ENCODE assay signal across 1 cellular context in the genomic region with DNA sequence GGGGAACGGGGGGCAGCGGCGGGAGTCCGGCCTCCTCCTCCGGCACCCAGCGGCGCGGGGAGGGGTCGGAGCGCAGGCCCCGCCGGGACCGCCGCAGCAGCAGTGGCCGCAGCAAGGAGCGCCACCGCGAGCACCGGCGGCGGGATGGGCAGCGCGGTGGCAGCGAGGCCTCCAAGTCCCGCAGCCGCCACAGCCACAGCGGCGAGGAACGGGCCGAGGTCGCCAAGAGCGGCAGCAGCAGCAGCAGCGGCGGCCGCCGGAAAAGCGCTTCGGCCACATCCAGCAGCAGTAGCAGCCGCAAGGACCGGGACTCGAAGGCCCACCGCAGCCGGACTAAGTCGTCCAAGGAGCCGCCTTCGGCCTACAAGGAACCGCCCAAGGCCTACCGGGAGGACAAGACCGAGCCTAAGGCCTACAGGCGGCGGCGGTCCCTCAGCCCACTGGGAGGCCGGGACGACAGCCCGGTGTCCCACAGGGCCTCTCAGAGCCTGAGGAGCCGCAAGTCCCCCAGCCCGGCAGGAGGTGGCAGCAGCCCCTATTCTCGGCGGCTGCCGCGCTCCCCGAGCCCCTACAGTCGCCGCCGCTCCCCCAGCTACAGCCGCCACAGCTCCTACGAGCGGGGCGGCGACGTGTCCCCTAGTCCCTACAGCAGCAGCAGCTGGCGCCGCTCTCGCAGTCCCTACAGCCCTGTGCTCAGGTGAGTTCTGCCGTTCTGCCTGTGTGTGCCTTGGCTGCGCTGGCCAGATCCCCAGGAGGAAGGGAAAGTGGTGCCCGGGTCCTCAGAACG.
A peak's percentile ranks its signal among the peaks of the same experiment; 100 is the strongest.
TF ChIP-seq lines count a peak whose summit lies in the region.

No MANE protein-coding gene starts in this region.

TF ChIP-seq in GM12878, 131 proteins besides CTCF, POLR2A, EP300 and RAD21 (continued from another document and continues in another):
- TF ChIP-seq, protein P1, sequence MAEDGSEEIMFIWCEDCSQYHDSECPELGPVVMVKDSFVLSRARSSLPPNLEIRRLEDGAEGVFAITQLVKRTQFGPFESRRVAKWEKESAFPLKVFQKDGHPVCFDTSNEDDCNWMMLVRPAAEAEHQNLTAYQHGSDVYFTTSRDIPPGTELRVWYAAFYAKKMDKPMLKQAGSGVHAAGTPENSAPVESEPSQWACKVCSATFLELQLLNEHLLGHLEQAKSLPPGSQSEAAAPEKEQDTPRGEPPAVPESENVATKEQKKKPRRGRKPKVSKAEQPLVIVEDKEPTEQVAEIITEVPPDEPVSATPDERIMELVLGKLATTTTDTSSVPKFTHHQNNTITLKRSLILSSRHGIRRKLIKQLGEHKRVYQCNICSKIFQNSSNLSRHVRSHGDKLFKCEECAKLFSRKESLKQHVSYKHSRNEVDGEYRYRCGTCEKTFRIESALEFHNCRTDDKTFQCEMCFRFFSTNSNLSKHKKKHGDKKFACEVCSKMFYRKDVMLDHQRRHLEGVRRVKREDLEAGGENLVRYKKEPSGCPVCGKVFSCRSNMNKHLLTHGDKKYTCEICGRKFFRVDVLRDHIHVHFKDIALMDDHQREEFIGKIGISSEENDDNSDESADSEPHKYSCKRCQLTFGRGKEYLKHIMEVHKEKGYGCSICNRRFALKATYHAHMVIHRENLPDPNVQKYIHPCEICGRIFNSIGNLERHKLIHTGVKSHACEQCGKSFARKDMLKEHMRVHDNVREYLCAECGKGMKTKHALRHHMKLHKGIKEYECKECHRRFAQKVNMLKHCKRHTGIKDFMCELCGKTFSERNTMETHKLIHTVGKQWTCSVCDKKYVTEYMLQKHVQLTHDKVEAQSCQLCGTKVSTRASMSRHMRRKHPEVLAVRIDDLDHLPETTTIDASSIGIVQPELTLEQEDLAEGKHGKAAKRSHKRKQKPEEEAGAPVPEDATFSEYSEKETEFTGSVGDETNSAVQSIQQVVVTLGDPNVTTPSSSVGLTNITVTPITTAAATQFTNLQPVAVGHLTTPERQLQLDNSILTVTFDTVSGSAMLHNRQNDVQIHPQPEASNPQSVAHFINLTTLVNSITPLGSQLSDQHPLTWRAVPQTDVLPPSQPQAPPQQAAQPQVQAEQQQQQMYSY (CRISPR knock-in tag; IDR thresholded peaks at IDR 0.05), result no peak
- TF ChIP-seq FOXM1 (IDR thresholded peaks at IDR 0.05; ENCODE audit: low read depth, low read length) (0 out of 2 replicates have a peak, but pooled peaks have one; percentile 12), EZH2 (IDR thresholded peaks at IDR 0.05; ENCODE audit: borderline replicate concordance, control insufficient read depth, low read depth, low read length) (no peak), NRF1 (conservative IDR thresholded peaks at IDR 0.05; ENCODE audit: low read depth, low read length) (no peak), POLR2AphosphoS5 (IDR thresholded peaks at IDR 0.05; ENCODE audit: low read length) (peak; percentile 18; the same call in 1 of the 2 replicates), RAD51 (IDR thresholded peaks at IDR 0.05) (no peak), EGR1 (IDR thresholded peaks at IDR 0.05; ENCODE audit: borderline replicate concordance in 1 of 2, low read depth in 2 of 2, low read length in 2 of 2) (0 out of 3 replicates have a peak, but pooled peaks of 1 of the 2 experiments have one; percentile 21), NFYA (IDR thresholded peaks at IDR 0.05; ENCODE audit: borderline replicate concordance, low read depth, low read length) (no peak), GABPA (IDR thresholded peaks at IDR 0.05; ENCODE audit: low read depth) (no peak), USF2 (IDR thresholded peaks at IDR 0.05; ENCODE audit: borderline replicate concordance, low read depth, low read length) (no peak), ZBTB11 (CRISPR knock-in tag; IDR thresholded peaks at IDR 0.05) (no peak), JUND (IDR thresholded peaks at IDR 0.05; ENCODE audit: low read depth, low read length) (no peak), ATF2 (IDR thresholded peaks at IDR 0.05; ENCODE audit: low read length) (no peak), PML (IDR thresholded peaks at IDR 0.05; ENCODE audit: low read length) (no peak), TARDBP (IDR thresholded peaks at IDR 0.05; ENCODE audit: borderline replicate concordance) (0 out of 2 replicates have a peak, but pooled peaks have one; percentile 24), NFIC (IDR thresholded peaks at IDR 0.05; ENCODE audit: low read depth, low read length) (no peak), STAT1 (conservative IDR thresholded peaks at IDR 0.05) (0 out of 2 replicates have a peak, but pooled peaks have one; percentile 31), SREBF2 (IDR thresholded peaks at IDR 0.05; ENCODE audit: low read length) (no peak), BCLAF1 (IDR thresholded peaks at IDR 0.05) (no peak), BMI1 (IDR thresholded peaks at IDR 0.05; ENCODE audit: borderline replicate concordance) (no peak), MXI1 (IDR thresholded peaks at IDR 0.05; ENCODE audit: low read depth, low read length) (no peak), PAX8 (IDR thresholded peaks at IDR 0.05) (no peak), ASH2L (IDR thresholded peaks at IDR 0.05; ENCODE audit: borderline replicate concordance, low read depth) (no peak), DPF2 (IDR thresholded peaks at IDR 0.05) (no peak; the same call in 1 of the 2 replicates), ZSCAN29 (IDR thresholded peaks at IDR 0.05) (no peak), IRF5 (IDR thresholded peaks at IDR 0.05; ENCODE audit: borderline replicate concordance) (no peak), POU2F2 (IDR thresholded peaks at IDR 0.05; ENCODE audit: borderline replicate concordance, low read depth, low read length) (no peak), CREM (IDR thresholded peaks at IDR 0.05; ENCODE audit: low read depth) (0 out of 2 replicates have a peak, but pooled peaks have one; percentile 15), ZZZ3 (IDR thresholded peaks at IDR 0.05; ENCODE audit: control insufficient read depth, insufficient read length, low read depth) (no peak), BACH1 (IDR thresholded peaks at IDR 0.05; ENCODE audit: borderline replicate concordance) (peak; percentile 15; the same call in 1 of the 2 replicates), RBBP5 (conservative IDR thresholded peaks at IDR 0.05) (no peak), SMAD1 (IDR thresholded peaks at IDR 0.05; ENCODE audit: low read depth, partially characterized antibody) (no peak), CREB1 (IDR thresholded peaks at IDR 0.05; ENCODE audit: low read depth) (no peak), TCF12 (IDR thresholded peaks at IDR 0.05; ENCODE audit: low read depth, low read length) (0 out of 2 replicates have a peak, but pooled peaks have one; percentile 40), NFXL1 (IDR thresholded peaks at IDR 0.05; ENCODE audit: borderline replicate concordance) (no peak), ZBED1 (IDR thresholded peaks at IDR 0.05; ENCODE audit: borderline replicate concordance) (no peak), ZNF24 (IDR thresholded peaks at IDR 0.05) (0 out of 2 replicates have a peak, but pooled peaks have one; percentile 28), NR2F1 (conservative IDR thresholded peaks at IDR 0.05) (no peak), ATF7 (IDR thresholded peaks at IDR 0.05; ENCODE audit: low read depth) (no peak), RUNX3 (IDR thresholded peaks at IDR 0.05; ENCODE audit: low read length) (no peak), NR2C2 (IDR thresholded peaks at IDR 0.05; ENCODE audit: borderline replicate concordance, control insufficient read depth, insufficient read length, low read depth) (no peak), FOS (IDR thresholded peaks at IDR 0.05; ENCODE audit: borderline replicate concordance, extremely low read depth, insufficient read length) (no peak), CBX3 (IDR thresholded peaks at IDR 0.05; ENCODE audit: borderline replicate concordance, low read depth) (no peak), RB1 (IDR thresholded peaks at IDR 0.05; ENCODE audit: borderline replicate concordance) (no peak; the same call in 1 of the 2 replicates), KDM1A (IDR thresholded peaks at IDR 0.05; ENCODE audit: borderline replicate concordance) (no peak), KAT2A (conservative IDR thresholded peaks at IDR 0.05; ENCODE audit: control insufficient read depth, low read depth, low read length) (no peak), CHD4 (IDR thresholded peaks at IDR 0.05) (no peak)
- TF ChIP-seq, protein P2, sequence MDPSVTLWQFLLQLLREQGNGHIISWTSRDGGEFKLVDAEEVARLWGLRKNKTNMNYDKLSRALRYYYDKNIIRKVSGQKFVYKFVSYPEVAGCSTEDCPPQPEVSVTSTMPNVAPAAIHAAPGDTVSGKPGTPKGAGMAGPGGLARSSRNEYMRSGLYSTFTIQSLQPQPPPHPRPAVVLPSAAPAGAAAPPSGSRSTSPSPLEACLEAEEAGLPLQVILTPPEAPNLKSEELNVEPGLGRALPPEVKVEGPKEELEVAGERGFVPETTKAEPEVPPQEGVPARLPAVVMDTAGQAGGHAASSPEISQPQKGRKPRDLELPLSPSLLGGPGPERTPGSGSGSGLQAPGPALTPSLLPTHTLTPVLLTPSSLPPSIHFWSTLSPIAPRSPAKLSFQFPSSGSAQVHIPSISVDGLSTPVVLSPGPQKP (IDR thresholded peaks at IDR 0.05; ENCODE audit: low read depth, low read length), result no peak
- TF ChIP-seq, protein P3, sequence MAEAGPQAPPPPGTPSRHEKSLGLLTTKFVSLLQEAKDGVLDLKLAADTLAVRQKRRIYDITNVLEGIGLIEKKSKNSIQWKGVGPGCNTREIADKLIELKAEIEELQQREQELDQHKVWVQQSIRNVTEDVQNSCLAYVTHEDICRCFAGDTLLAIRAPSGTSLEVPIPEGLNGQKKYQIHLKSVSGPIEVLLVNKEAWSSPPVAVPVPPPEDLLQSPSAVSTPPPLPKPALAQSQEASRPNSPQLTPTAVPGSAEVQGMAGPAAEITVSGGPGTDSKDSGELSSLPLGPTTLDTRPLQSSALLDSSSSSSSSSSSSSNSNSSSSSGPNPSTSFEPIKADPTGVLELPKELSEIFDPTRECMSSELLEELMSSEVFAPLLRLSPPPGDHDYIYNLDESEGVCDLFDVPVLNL (IDR thresholded peaks at IDR 0.05; ENCODE audit: low read depth, low read length), result no peak
